22 cellular contexts compared by ENCODE assay signal in the genomic region with DNA sequence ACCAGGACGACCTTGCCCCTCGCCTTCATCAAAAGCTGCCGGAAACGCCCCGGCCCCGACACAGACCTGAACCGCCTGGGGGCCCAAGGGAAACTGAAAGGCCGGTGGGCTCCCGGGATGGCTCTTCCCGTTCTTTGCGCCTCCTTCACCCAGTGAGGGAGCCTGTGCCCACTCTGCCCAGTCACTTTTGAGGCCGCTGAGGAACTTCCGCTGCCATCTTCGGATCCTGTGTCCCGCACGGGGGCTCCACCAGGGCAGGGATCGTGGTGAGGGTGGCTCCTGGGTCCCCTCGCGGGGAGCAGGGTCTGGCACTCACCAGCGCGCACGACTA.
DNase-seq lines count a peak whose midpoint lies in the region; ATAC-seq and TF ChIP-seq lines count a peak whose summit lies in the region.
"Had no signal": no experiment of that assay in that cellular context is flagged by ENCODE, and none has a peak within 500 bp of the region (broad histone marks: within the 10 kb centered on the region; RNA-seq: fewer than 3 reads in every experiment).

No MANE protein-coding gene starts in this region.

- no peak for TF ChIP-seq CTCF in activated CD8-positive, alpha-beta T cell treated with anti-CD3 and anti-CD28 coated beads for 36 hours (IDR thresholded peaks at IDR 0.05)
- TF ChIP-seq CTCF in neutrophil (IDR thresholded peaks at IDR 0.05), result no peak
- no peak for TF ChIP-seq CTCF in A673 (conservative IDR thresholded peaks at IDR 0.05; ENCODE audit: low read depth, low read length)

- no peaks in the 10 kb centered on the region for H3K9me3 Mint-ChIP-seq in activated CD8-positive, alpha-beta T cell treated with anti-CD3 and anti-CD28 coated beads for 36 hours
- H3K9me3 Mint-ChIP-seq: activated T-cell treated with anti-CD3 and anti-CD28 coated beads, Interleukin-2, amount 50 U/mL, for 4 hours had no signal

- H3K9me3 ChIP-seq in iPS-18a (ENCODE audit: control insufficient read depth, low read depth, low read length), result no peaks in the 10 kb centered on the region
- H3K9me3 ChIP-seq in neutrophil, result no peaks in the 10 kb centered on the region
- no peaks in the 10 kb centered on the region for H3K9me3 ChIP-seq in aorta (ENCODE audit: control insufficient read depth, low read length)
- no peaks in the 10 kb centered on the region for H3K9me3 ChIP-seq in A673 (ENCODE audit: low read depth, low read length, poor library complexity, severe bottlenecking)
- H3K9me3 ChIP-seq: breast epithelium, heart right ventricle, transverse colon had no signal

- POLR2A ChIA-PET in activated CD8-positive, alpha-beta T cell treated with anti-CD3 and anti-CD28 coated beads for 36 hours (lab: Charles Lee), result interaction anchor here (2.9 kb wide), 1 partner anchor 9 kb away, joined by 13 read pairs; no protein-coding TSS in a partner anchor
- POLR2A ChIA-PET in A673 (lab: Charles Lee; ENCODE audit: low non-redundant PET), result no interaction called here

- H3K27ac ChIP-seq in iPS-18a (ENCODE audit: low read length) (no peak overlapping the region), neutrophil (no peak overlapping the region), aorta (ENCODE audit: low read depth in 1 of 2, low read length in 2 of 2) (no peak overlapping the region), A673 (ENCODE audit: low read depth, low read length, poor library complexity, severe bottlenecking) (no peak overlapping the region)
- H3K27ac ChIP-seq: breast epithelium, heart right ventricle, transverse colon had no signal

- DNase-seq in ELF-1 (ENCODE audit: low read depth, low spot score), result peak; percentile 53
- DNase-seq in activated CD8-positive, alpha-beta T cell treated with anti-CD3 and anti-CD28 coated beads for 36 hours, result no peak
- DNase-seq in NCI-H1105 (lab: John Stamatoyannopoulos, UW), result no peak
- no peak for DNase-seq in aorta
- DNase-seq in NCI-H2227 treated with DMSO at 0.1 percent for 48 hours (lab: John Stamatoyannopoulos, UW), result no peak
- DNase-seq in A673 (ENCODE audit: low spot score), result no peak
- DNase-seq: activated CD4-positive, CD25-positive, alpha-beta regulatory T cell; activated T-cell treated with anti-CD3 and anti-CD28 coated beads, Interleukin-2, amount 50 U/mL, for 4 hours; dermis blood vessel endothelial cell; DMS79 treated with DMSO at 0.1 percent for 48 hours; HCEC 1CT; heart right ventricle; NCI-H1436; NCI-H2171; NCI-H526; stimulated activated naive CD8-positive, alpha-beta T cell treated with anti-CD3 and anti-CD28 coated beads, Interleukin-15, Interleukin-2, amounts not matched to agents 100 U/mL and 50 U/mL, for 24 hours; T-helper 9 cell; transverse colon had no signal

- no peaks in the 10 kb centered on the region for H3K4me1 ChIP-seq in iPS-18a (ENCODE audit: control insufficient read depth, low read depth, low read length)
- peaks cover 0 to 4% of the 10 kb centered on the region in 2 experiments for H3K4me1 ChIP-seq in neutrophil (ENCODE audit: control insufficient read depth in 1 of 2, insufficient read depth in 1 of 2, low read depth in 1 of 2, low read length in 1 of 2)
- H3K4me1 ChIP-seq in aorta (ENCODE audit: control insufficient read depth in 1 of 2, insufficient read depth in 2 of 2, low read length in 2 of 2), result no peaks in the 10 kb centered on the region
- H3K4me1 ChIP-seq in A673 (ENCODE audit: insufficient read depth, low read length, poor library complexity, severe bottlenecking), result no peaks in the 10 kb centered on the region
- H3K4me1 ChIP-seq: breast epithelium, heart right ventricle, transverse colon had no signal

- no peaks in the 10 kb centered on the region for H3K36me3 ChIP-seq in iPS-18a (ENCODE audit: control insufficient read depth, low read depth, low read length)
- H3K36me3 ChIP-seq in neutrophil, result no peaks in the 10 kb centered on the region
- no peaks in the 10 kb centered on the region for H3K36me3 ChIP-seq in aorta (ENCODE audit: control insufficient read depth in 1 of 2, insufficient read depth in 2 of 2, low read length in 1 of 2)
- H3K36me3 ChIP-seq in A673 (ENCODE audit: insufficient read depth, low read length, poor library complexity, severe bottlenecking), result no peaks in the 10 kb centered on the region
- H3K36me3 ChIP-seq: breast epithelium, heart right ventricle, transverse colon had no signal

- H3K4me3 ChIP-seq in iPS-18a (ENCODE audit: low read length), result peak overlapping the region; percentile 37
- H3K4me3 ChIP-seq in neutrophil (ENCODE audit: low read depth in 1 of 2, low read length in 1 of 2), result peak overlapping the region; percentile 24 to 31
- no peak overlapping the region for H3K4me3 ChIP-seq in aorta (ENCODE audit: low read length in 2 of 2)
- no peak overlapping the region for H3K4me3 ChIP-seq in A673 (ENCODE audit: low read depth, low read length, poor library complexity, severe bottlenecking)
- H3K4me3 ChIP-seq: breast epithelium, lung, transverse colon had no signal

- no peaks in the 10 kb centered on the region for H3K36me3 Mint-ChIP-seq in activated CD8-positive, alpha-beta T cell treated with anti-CD3 and anti-CD28 coated beads for 36 hours (ENCODE audit: low read depth)

- 76 to 82% methylated on average over 22 of the region's 22 CpGs for WGBS in aorta, 2 donors

- CTCF ChIA-PET in activated CD8-positive, alpha-beta T cell treated with anti-CD3 and anti-CD28 coated beads for 36 hours (lab: Charles Lee), result no interaction called here
- CTCF ChIA-PET in A673 (lab: Charles Lee), result no interaction called here

- H3K9ac ChIP-seq in iPS-18a (ENCODE audit: low read length), result no peak overlapping the region

- no peaks in the 10 kb centered on the region for H3K27me3 Mint-ChIP-seq in activated CD8-positive, alpha-beta T cell treated with anti-CD3 and anti-CD28 coated beads for 36 hours

- intact Hi-C loops in activated CD8-positive, alpha-beta T cell treated with anti-CD3 and anti-CD28 coated beads for 36 hours (cut with micrococcal nuclease), result no loop called here
- intact Hi-C loops in aorta (cut with DNase I), result no loop called here
- intact Hi-C loops in A673 (cut with micrococcal nuclease; ENCODE audit: unreplicated experiment), result no loop called here

- no TSS peak for BruUV-seq in A673 (replicated peaks; lab: Mats Ljungman, UMichigan)

- peak overlapping the region; percentile 11 for H3K27ac Mint-ChIP-seq in activated CD8-positive, alpha-beta T cell treated with anti-CD3 and anti-CD28 coated beads for 36 hours

- ATAC-seq in activated CD8-positive, alpha-beta T cell treated with anti-CD3 and anti-CD28 coated beads for 36 hours, result no peak
- no peak for ATAC-seq in aorta (ENCODE audit: low FRiP score)
- ATAC-seq: activated T-cell treated with anti-CD3 and anti-CD28 coated beads, Interleukin-2, amount 50 U/mL, for 4 hours; heart right ventricle; stimulated activated naive CD8-positive, alpha-beta T cell treated with anti-CD3 and anti-CD28 coated beads, Interleukin-15, Interleukin-2, amounts not matched to agents 100 U/mL and 50 U/mL, for 24 hours had no signal

- peak overlapping the region; percentile 47 for H3K4me3 Mint-ChIP-seq in activated CD8-positive, alpha-beta T cell treated with anti-CD3 and anti-CD28 coated beads for 36 hours
- H3K4me3 Mint-ChIP-seq: activated T-cell treated with anti-CD3 and anti-CD28 coated beads, Interleukin-2, amount 50 U/mL, for 4 hours had no signal

- peaks cover 9% of the 10 kb centered on the region for H3K4me1 Mint-ChIP-seq in activated CD8-positive, alpha-beta T cell treated with anti-CD3 and anti-CD28 coated beads for 36 hours (ENCODE audit: low read depth)

- H3K27me3 ChIP-seq in iPS-18a (ENCODE audit: control insufficient read depth, insufficient read depth, low read length) (no peaks in the 10 kb centered on the region), neutrophil (no peaks in the 10 kb centered on the region), aorta (ENCODE audit: control insufficient read depth in 1 of 2, insufficient read depth in 2 of 2, low read length in 1 of 2) (no peaks in the 10 kb centered on the region), A673 (replicated peaks; ENCODE audit: insufficient read depth, low read depth, low read length, poor library complexity) (no peaks in the 10 kb centered on the region)
- H3K27me3 ChIP-seq: breast epithelium, transverse colon had no signal

Comparison
In these comparisons a context has a peak if more than half of its experiments do, and no peak if none do; other contexts are left out.
1. H3K4me3 ChIP-seq: peak in iPS-18a (single experiment) and neutrophil (2 of 2); none in aorta (0 of 2) and A673 (single experiment).